ENCODE assay signal across 8 cellular contexts in the genomic region with DNA sequence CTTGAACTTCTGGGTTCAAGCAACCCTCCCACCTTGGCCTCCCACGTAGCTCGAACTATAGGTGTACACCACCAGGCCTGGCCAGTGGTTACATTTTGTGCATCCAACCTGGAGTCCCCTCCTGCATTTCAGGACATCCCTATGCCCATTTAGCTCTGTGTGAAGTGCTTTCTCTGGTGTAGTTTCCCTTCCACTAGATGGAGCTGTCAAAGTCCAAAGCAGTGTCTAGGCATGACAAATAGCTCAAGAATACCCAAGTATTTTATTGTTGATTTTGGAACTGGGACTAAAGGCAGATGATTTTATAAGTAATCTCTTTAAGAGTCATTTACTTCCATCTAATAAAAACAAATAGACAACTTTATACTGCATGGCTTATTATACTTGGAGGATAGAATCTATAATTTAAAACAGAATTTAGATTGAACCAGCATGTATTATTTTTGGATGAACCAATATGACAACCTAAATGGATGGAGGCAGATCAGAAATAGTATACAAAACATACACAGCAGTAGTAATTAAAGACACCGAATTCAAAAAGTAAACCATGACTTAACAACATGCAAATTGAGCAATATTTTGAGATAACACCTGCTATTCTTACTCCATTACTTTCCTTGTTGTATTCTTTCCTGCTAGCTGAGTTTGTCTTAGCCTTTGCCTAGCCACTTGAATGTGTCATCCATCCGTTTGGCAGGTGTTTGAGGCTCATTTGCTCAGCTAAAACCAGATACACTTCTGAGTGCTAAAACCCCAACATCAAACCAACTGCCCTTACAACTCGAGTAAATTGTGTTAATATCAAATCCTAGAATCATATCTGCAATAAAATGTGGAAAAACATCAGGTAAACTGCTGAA. TPM values are rescaled to one million over a fixed set of nuclear protein-coding genes. Genes with fewer than 3 reads are reported as not detected.
DNase-seq lines count a peak whose midpoint lies in the region; ATAC-seq, FAIRE-seq and TF ChIP-seq lines count a peak whose summit lies in the region.

No MANE protein-coding gene starts in this region.

- DNase-seq in D341Med (ENCODE audit: low spot score): peak; percentile 55
- peak; percentile 37 for DNase-seq in MM.1S
- DNase-seq in astrocyte of the hippocampus (ENCODE audit: low read depth, low spot score): peak; percentile 65
- DNase-seq in lung microvascular endothelial cell (ENCODE audit: low read depth in 2 of 2): peak; percentile 59 to 67
- DNase-seq in effector memory CD4-positive, alpha-beta T cell: no peak
- DNase-seq in NCI-H774 (lab: John Stamatoyannopoulos, UW): no peak

- no peak overlapping the region for H3K4me2 ChIP-seq in MM.1S (ENCODE audit: low read depth, low read length)

- no peaks in the 10 kb centered on the region for H4K20me1 ChIP-seq in MM.1S (ENCODE audit: insufficient read depth, low read length)

- H3K36me3 ChIP-seq in MM.1S (replicated peaks; ENCODE audit: insufficient read depth, low read length): peaks cover 6% of the 10 kb centered on the region; the same call in 1 of the 2 replicates
- peaks cover 35% of the 10 kb centered on the region for H3K36me3 ChIP-seq in effector memory CD4-positive, alpha-beta T cell (ENCODE audit: control insufficient read depth, insufficient read depth, low read length)

- peaks cover 17% of the 10 kb centered on the region for H3F3A ChIP-seq in MM.1S (ENCODE audit: insufficient read depth, low read length)

- no peaks in the 10 kb centered on the region for H3K27me3 ChIP-seq in MM.1S (replicated peaks; ENCODE audit: insufficient read depth, low read length)
- no peaks in the 10 kb centered on the region for H3K27me3 ChIP-seq in effector memory CD4-positive, alpha-beta T cell (replicated peaks; ENCODE audit: control insufficient read depth, insufficient read depth, low read length, poor library complexity, severe bottlenecking)

- no peak overlapping the region for H3K9ac ChIP-seq in MM.1S (ENCODE audit: low read length)

- no peak overlapping the region for H3K4me3 ChIP-seq in MM.1S (ENCODE audit: low read length)
- no peak overlapping the region for H3K4me3 ChIP-seq in effector memory CD4-positive, alpha-beta T cell (ENCODE audit: insufficient read depth, low read depth, low read length, poor library complexity, severe bottlenecking)

- no peaks in the 10 kb centered on the region for H3K9me2 ChIP-seq in MM.1S (replicated peaks; ENCODE audit: insufficient read depth, low read length)

- H3K4me1 ChIP-seq in MM.1S (ENCODE audit: low read length): peaks cover 19% of the 10 kb centered on the region
- no peaks in the 10 kb centered on the region for H3K4me1 ChIP-seq in effector memory CD4-positive, alpha-beta T cell (ENCODE audit: control insufficient read depth, insufficient read depth, low read length, poor library complexity, severe bottlenecking)

- peak; percentile 51 for TF ChIP-seq CTCF in MM.1S (IDR thresholded peaks at IDR 0.05; ENCODE audit: low read length)

- ATAC-seq in GM21619 (IDR thresholded peaks at IDR 0.05; ENCODE audit: unreplicated experiment): no peak

- no peak overlapping the region for H3K27ac ChIP-seq in MM.1S (ENCODE audit: low read length)
- no peak overlapping the region for H3K27ac ChIP-seq in effector memory CD4-positive, alpha-beta T cell (ENCODE audit: insufficient read depth, low read length, poor library complexity, severe bottlenecking)

- H2AFZ ChIP-seq in MM.1S (ENCODE audit: low read length): no peak overlapping the region

- peak; percentile 32 for FAIRE-seq in A204.1 (lab: Jason Lieb, UNC)

- H3K79me2 ChIP-seq in MM.1S (ENCODE audit: low read length): no peaks in the 10 kb centered on the region

- no peaks in the 10 kb centered on the region for H3K9me3 ChIP-seq in MM.1S (replicated peaks; ENCODE audit: insufficient read depth, low read length)
- no peaks in the 10 kb centered on the region for H3K9me3 ChIP-seq in effector memory CD4-positive, alpha-beta T cell (ENCODE audit: control insufficient read depth, low read length)

RNA-seq across cellular contexts. Expression of a gene that starts 37.7 kb away (rescaled TPM):
- total RNA-seq in lung microvascular endothelial cell: 6.5 and 11.5 TPM in 2 replicates

RNA-seq across cellular contexts. Expression of a gene that starts 44.4 kb away (rescaled TPM):
- total RNA-seq in lung microvascular endothelial cell: 8.5 and 18.1 TPM in 2 replicates

RNA-seq across cellular contexts. Expression of a gene that starts 52.5 kb away (rescaled TPM):
- 50.0 and 50.1 TPM in 2 replicates for total RNA-seq in lung microvascular endothelial cell

Comparison
In these comparisons a context has a peak if more than half of its experiments do, and no peak if none do; other contexts are left out.
1. DNase-seq: peak in D341Med (single experiment), MM.1S (single experiment), astrocyte of the hippocampus (single experiment) and lung microvascular endothelial cell (2 of 2); none in effector memory CD4-positive, alpha-beta T cell (0 of 3) and NCI-H774 (single experiment).